1 cellular context compared by ENCODE assay signal in genomic region chr1:78730053-78730452, GRCh38.
TF ChIP-seq lines count a peak whose summit lies in the region.

No MANE protein-coding gene starts in this region.

TF ChIP-seq in IMR-90, 13 proteins besides CTCF, POLR2A, EP300 and RAD21 (continued from another document):
- TF ChIP-seq USF2 (IDR thresholded peaks at IDR 0.05; ENCODE audit: low read depth, low read length): no peak
